11 cellular contexts compared by ENCODE assay signal in genomic region chr6:42742116-42742894, GRCh38. TPM values are rescaled to one million over a fixed set of nuclear protein-coding genes. Genes with fewer than 3 reads are reported as not detected.
DNase-seq lines count a peak whose midpoint lies in the region; ATAC-seq and TF ChIP-seq lines count a peak whose summit lies in the region.
"Had no signal": no experiment of that assay in that cellular context is flagged by ENCODE, and none has a peak within 500 bp of the region (broad histone marks: within the 10 kb centered on the region; RNA-seq: fewer than 3 reads in every experiment).

No MANE protein-coding gene starts in this region.

- H3K4me1 ChIP-seq in hepatocyte (ENCODE audit: insufficient read depth) = peaks cover 9% of the 10 kb centered on the region
- peaks cover 17% of the 10 kb centered on the region for H3K4me1 ChIP-seq in lower lobe of right lung

- H3K27me3 ChIP-seq in hepatocyte = no peaks in the 10 kb centered on the region
- H3K27me3 ChIP-seq in lower lobe of right lung (ENCODE audit: low read depth) = no peaks in the 10 kb centered on the region

- H3K4me2 ChIP-seq in hepatocyte = no peak overlapping the region

- no peaks in the 10 kb centered on the region for H3K9me3 ChIP-seq in hepatocyte (ENCODE audit: low read depth)
- H3K9me3 ChIP-seq in lower lobe of right lung = no peaks in the 10 kb centered on the region

- H3K36me3 ChIP-seq in hepatocyte (replicated peaks; ENCODE audit: insufficient read depth, low read depth) = no peaks in the 10 kb centered on the region
- no peaks in the 10 kb centered on the region for H3K36me3 ChIP-seq in lower lobe of right lung

- H4K20me1 ChIP-seq in hepatocyte (ENCODE audit: insufficient read depth, poor library complexity, severe bottlenecking) = peaks cover 17% of the 10 kb centered on the region

- peak; percentile 28 for DNase-seq in NCI-H1092 treated with DMSO at 0.1 percent for 48 hours (lab: John Stamatoyannopoulos, UW)
- no peak for DNase-seq in NCI-H1092 (lab: John Stamatoyannopoulos, UW)
- peak; percentile 91 for DNase-seq in NCI-H510A treated with DMSO at 0.1 percent for 48 hours (lab: John Stamatoyannopoulos, UW)
- no peak for DNase-seq in central memory CD8-positive, alpha-beta T cell (ENCODE audit: low spot score in 2 of 2)
- DNase-seq in renal cortical epithelial cell (ENCODE audit: low read depth) = peak; percentile 70
- DNase-seq in hepatocyte (ENCODE audit: low spot score) = no peak
- no peak for DNase-seq in lower lobe of right lung
- DNase-seq in stimulated activated CD4-positive, alpha-beta T cell treated with anti-CD3 and anti-CD28 coated beads, Interleukin-2, amount 100 ng/mL, for 24 hours = no peak
- DNase-seq: 8988T had no signal

- H3K36me3 Mint-ChIP-seq in central memory CD8-positive, alpha-beta T cell (ENCODE audit: insufficient read depth) = peaks cover 26% of the 10 kb centered on the region

- H3K4me3 ChIP-seq in hepatocyte (no peak overlapping the region), lower lobe of right lung (no peak overlapping the region)

- H3K27ac ChIP-seq in hepatocyte (no peak overlapping the region), lower lobe of right lung (no peak overlapping the region)

- no peaks in the 10 kb centered on the region for H3K27me3 Mint-ChIP-seq in central memory CD8-positive, alpha-beta T cell
- H3K27me3 Mint-ChIP-seq: memory B cell had no signal

- no peak overlapping the region for H3K4me3 Mint-ChIP-seq in central memory CD8-positive, alpha-beta T cell
- H3K4me3 Mint-ChIP-seq: memory B cell had no signal

- no peak for ATAC-seq in central memory CD8-positive, alpha-beta T cell (replicated peaks; ENCODE audit: extremely low read depth, poor library complexity, severe bottlenecking)
- ATAC-seq in lower lobe of right lung = no peak

- 73% methylated on average over 5 of the region's 5 CpGs for WGBS in hepatocyte (ENCODE audit: low lambda C conversion rate, missing lambda C conversion rate)

- peak overlapping the region; percentile 17 for H3K27ac Mint-ChIP-seq in central memory CD8-positive, alpha-beta T cell (ENCODE audit: low read depth)
- H3K27ac Mint-ChIP-seq: memory B cell had no signal

- TF ChIP-seq CTCF in hepatocyte (IDR thresholded peaks at IDR 0.05; ENCODE audit: poor library complexity) = no peak
- no peak for TF ChIP-seq CTCF in lower lobe of right lung (IDR thresholded peaks at IDR 0.05)

- intact Hi-C loops in lower lobe of right lung (cut with DNase I) = no loop called here

- H2AFZ ChIP-seq in hepatocyte = no peak overlapping the region

- no peaks in the 10 kb centered on the region for H3K9me2 ChIP-seq in hepatocyte (replicated peaks; ENCODE audit: insufficient read depth)

- H3K4me1 Mint-ChIP-seq in central memory CD8-positive, alpha-beta T cell = peaks cover 8% of the 10 kb centered on the region

- H3K9me3 Mint-ChIP-seq in central memory CD8-positive, alpha-beta T cell = no peaks in the 10 kb centered on the region
- H3K9me3 Mint-ChIP-seq: memory B cell had no signal

- H3K79me2 ChIP-seq in hepatocyte = peaks cover 29% of the 10 kb centered on the region

RNA-seq across cellular contexts. Expression of gene TBCC, which starts 3.6 kb away (rescaled TPM):
- 37.7 and 59.6 TPM in 2 replicates for total RNA-seq in renal cortical epithelial cell
- 28.9 and 30.2 TPM in 2 replicates for total RNA-seq in hepatocyte
- 22.1 and 31.5 TPM in 2 replicates for polyA plus RNA-seq in hepatocyte
- total RNA-seq in lower lobe of right lung = 19.3 TPM

RNA-seq across cellular contexts. Expression of gene PRPH2, which starts 19.9 kb away (rescaled TPM):
- 0.17 and 1.2 TPM in 2 replicates for total RNA-seq in renal cortical epithelial cell
- total RNA-seq in hepatocyte = not detected in 2 replicates
- not detected in 2 replicates for polyA plus RNA-seq in hepatocyte
- 0.68 TPM for total RNA-seq in lower lobe of right lung
- total RNA-seq: NCI-H460 had no signal

RNA-seq across cellular contexts. Expression of gene BICRAL, which starts 39.5 kb away (rescaled TPM):
- total RNA-seq in renal cortical epithelial cell = 2.4 and 8.2 TPM in 2 replicates
- total RNA-seq in hepatocyte = 6.3 and 8.1 TPM in 2 replicates
- 2.1 and 3.1 TPM in 2 replicates for polyA plus RNA-seq in hepatocyte
- total RNA-seq in lower lobe of right lung = 20.7 TPM

Comparison
In these comparisons a context has a peak if more than half of its experiments do, and no peak if none do; other contexts are left out.
1. DNase-seq: peak in NCI-H1092 treated with DMSO at 0.1 percent for 48 hours (single experiment), NCI-H510A treated with DMSO at 0.1 percent for 48 hours (single experiment) and renal cortical epithelial cell (single experiment); none in NCI-H1092 (single experiment), central memory CD8-positive, alpha-beta T cell (0 of 2), hepatocyte (single experiment), lower lobe of right lung (single experiment) and stimulated activated CD4-positive, alpha-beta T cell treated with anti-CD3 and anti-CD28 coated beads, Interleukin-2, amount 100 ng/mL, for 24 hours (0 of 2).